In the genomic region with DNA sequence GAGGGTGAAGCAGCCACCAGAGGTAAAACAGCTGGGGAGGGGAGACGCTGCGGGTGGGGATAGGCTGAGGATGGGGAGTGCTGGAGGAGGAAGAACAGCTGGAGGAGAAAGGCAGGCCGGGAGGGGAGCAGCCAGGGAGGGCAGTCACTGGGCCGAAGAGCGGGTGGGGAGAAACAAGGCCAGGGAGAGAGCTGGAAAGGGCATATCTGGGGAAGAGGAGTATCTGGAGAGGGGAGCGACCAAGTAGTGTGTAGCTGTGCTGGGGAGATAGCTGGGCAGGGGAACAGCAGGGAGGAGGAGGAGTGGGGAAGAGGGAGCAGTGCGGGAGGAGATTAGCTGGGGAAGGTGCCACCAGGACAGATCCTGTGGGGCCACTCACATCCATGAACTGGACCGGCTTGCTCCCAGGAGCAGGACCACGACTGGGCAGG, we compare ENCODE assay signal across 11 cellular contexts. TPM values are rescaled to one million over a fixed set of nuclear protein-coding genes. Genes with fewer than 3 reads are reported as not detected.
DNase-seq lines count a peak whose midpoint lies in the region; ATAC-seq and TF ChIP-seq lines count a peak whose summit lies in the region.
"Had no signal": no experiment of that assay in that cellular context is flagged by ENCODE, and none has a peak within 500 bp of the region (broad histone marks: within the 10 kb centered on the region; RNA-seq: fewer than 3 reads in every experiment).

No MANE protein-coding gene starts in this region.

- peak overlapping the region in 1 of 2 experiments; percentile 41 for H3K4ac ChIP-seq in mesenchymal stem cell (ENCODE audit: low read depth in 1 of 2, low read length in 2 of 2)

- POLR2A ChIA-PET in CD4-positive, alpha-beta memory T cell (lab: Charles Lee; ENCODE audit: partially characterized antibody) = interaction anchor here (0.9 to 2.4 kb wide), 2 partner anchors 72 to 107 kb away, joined by 3 to 16 read pairs; partner anchors contain the start of genes RBM3 and TBC1D25

- H2BK15ac ChIP-seq in mesenchymal stem cell (ENCODE audit: low read depth, poor library complexity, severe bottlenecking) = no peak overlapping the region

- no peak overlapping the region for H4K91ac ChIP-seq in mesenchymal stem cell (ENCODE audit: low read length)

- peaks cover 12% of the 10 kb centered on the region for H3K4me1 ChIP-seq in CD4-positive, alpha-beta memory T cell (ENCODE audit: insufficient read depth, low read length)
- H3K4me1 ChIP-seq in KMS-11 (ENCODE audit: low read depth, poor library complexity, severe bottlenecking) (peaks cover 21% of the 10 kb centered on the region), body of pancreas (peaks cover 29% of the 10 kb centered on the region), mesenchymal stem cell (ENCODE audit: control insufficient read depth, insufficient read depth, low read depth, low read length) (peaks cover 16% of the 10 kb centered on the region)

- H3K27me3 ChIP-seq in CD4-positive, alpha-beta memory T cell (ENCODE audit: insufficient read depth, low read length) = no peaks in the 10 kb centered on the region
- H3K27me3 ChIP-seq in KMS-11 (ENCODE audit: insufficient read depth, low read depth) (no peaks in the 10 kb centered on the region), body of pancreas (no peaks in the 10 kb centered on the region), mesenchymal stem cell (ENCODE audit: control insufficient read depth in 1 of 2, insufficient read depth in 1 of 2, low read length in 2 of 2) (peaks cover 0 to 13% of the 10 kb centered on the region in 2 experiments)

- no peaks in the 10 kb centered on the region for H3K79me1 ChIP-seq in mesenchymal stem cell (replicated peaks; ENCODE audit: low read length, poor library complexity, severe bottlenecking)

- no peak overlapping the region for H2AFZ ChIP-seq in KMS-11 (ENCODE audit: low read depth)
- peak overlapping the region; percentile 27 for H2AFZ ChIP-seq in mesenchymal stem cell (ENCODE audit: low read depth, low read length)

- peak overlapping the region in 1 of 7 donors; percentile 74 for H3K27ac Mint-ChIP-seq in CD4-positive, alpha-beta memory T cell

- CTCF ChIA-PET in CD4-positive, alpha-beta memory T cell (lab: Charles Lee; ENCODE audit: partially characterized antibody) = interaction anchor here (4.2 kb wide), 1 partner anchor 384 kb away, joined by 34 read pairs; no protein-coding TSS in a partner anchor

- H3K27ac ChIP-seq in CD4-positive, alpha-beta memory T cell (ENCODE audit: low read depth, low read length) = no peak overlapping the region
- H3K27ac ChIP-seq in KMS-11 = peak overlapping the region; percentile 83
- H3K27ac ChIP-seq in body of pancreas = peak overlapping the region; percentile 58 to 82 (median 68)
- no peak overlapping the region for H3K27ac ChIP-seq in mesenchymal stem cell (ENCODE audit: low read length, poor library complexity, severe bottlenecking)

- H3K9me3 Mint-ChIP-seq in CD4-positive, alpha-beta memory T cell = no peaks in the 10 kb centered on the region

- TF ChIP-seq CTCF in KMS-11 (conservative IDR thresholded peaks at IDR 0.05; ENCODE audit: low read depth, low read length) = no peak
- no peak for TF ChIP-seq CTCF in body of pancreas (IDR thresholded peaks at IDR 0.05)

- H2BK5ac ChIP-seq in mesenchymal stem cell (ENCODE audit: low read depth, low read length, poor library complexity, severe bottlenecking) = no peak overlapping the region

- peak overlapping the region in 5 of 8 donors; percentile 15 to 92 (median 62) for H3K4me3 Mint-ChIP-seq in CD4-positive, alpha-beta memory T cell

- peaks cover 10 to 41% (median 22%) of the 10 kb centered on the region in 4 donors for H3K4me1 Mint-ChIP-seq in CD4-positive, alpha-beta memory T cell

- H3K79me2 ChIP-seq in KMS-11 (ENCODE audit: insufficient read depth, low read depth) = peaks cover 49% of the 10 kb centered on the region

- H3K9ac ChIP-seq in KMS-11 (peak overlapping the region; percentile 94), mesenchymal stem cell (ENCODE audit: low read length) (peak overlapping the region; percentile 68)

- 29 to 31% methylated on average over 8 to 9 of the region's 9 CpGs for WGBS in body of pancreas, 2 donors
- whole genome bisulfite sequencing in mesenchymal stem cell = 38% methylated on average over 6 of the region's 9 CpGs

- intact Hi-C loops in CD4-positive, alpha-beta memory T cell (cut with micrococcal nuclease) = no loop called here
- intact Hi-C loops in body of pancreas (cut with DNase I) = no loop called here

- no peak overlapping the region for H2BK120ac ChIP-seq in mesenchymal stem cell (ENCODE audit: low read depth, low read length)

- H3K14ac ChIP-seq in mesenchymal stem cell (ENCODE audit: low read length in 2 of 2) = peak overlapping the region in 1 of 2 experiments; percentile 28

- no peak overlapping the region for H2AK5ac ChIP-seq in mesenchymal stem cell (ENCODE audit: low read length, severe bottlenecking)

- peak overlapping the region; percentile 73; the same call in 1 of the 2 replicates for H3K4me2 ChIP-seq in KMS-11
- no peak overlapping the region for H3K4me2 ChIP-seq in mesenchymal stem cell (ENCODE audit: low read length, poor library complexity, severe bottlenecking)

- no peaks in the 10 kb centered on the region for H3K9me3 ChIP-seq in CD4-positive, alpha-beta memory T cell (ENCODE audit: control insufficient read depth in 1 of 2, low read length in 2 of 2)
- H3K9me3 ChIP-seq in body of pancreas = no peaks in the 10 kb centered on the region
- no peaks in the 10 kb centered on the region for H3K9me3 ChIP-seq in mesenchymal stem cell (ENCODE audit: control insufficient read depth, low read length)

- H3K18ac ChIP-seq in mesenchymal stem cell (ENCODE audit: low read depth in 1 of 2, low read length in 2 of 2) = peak overlapping the region in 1 of 2 experiments; percentile 24

- H3K27me3 Mint-ChIP-seq in CD4-positive, alpha-beta memory T cell = no peaks in the 10 kb centered on the region

- no peak overlapping the region for H4K8ac ChIP-seq in mesenchymal stem cell (ENCODE audit: low read length)

- DNase-seq in CD4-positive, alpha-beta memory T cell = no peak
- no peak for DNase-seq in body of pancreas
- no peak for DNase-seq in mesenchymal stem cell
- no peak for DNase-seq in LoVo (ENCODE audit: low spot score)
- DNase-seq: stimulated activated naive CD4-positive, alpha-beta T cell treated with Interleukin-2 at 50 U/mL for 16 hours had no signal

- no peak for ATAC-seq in body of pancreas
- ATAC-seq in GM21786 (IDR thresholded peaks at IDR 0.05; ENCODE audit: unreplicated experiment) = no peak
- ATAC-seq in HG02973 (IDR thresholded peaks at IDR 0.05; ENCODE audit: unreplicated experiment) = no peak
- ATAC-seq in GM21717 (IDR thresholded peaks at IDR 0.05; ENCODE audit: unreplicated experiment) = no peak

- no peaks in the 10 kb centered on the region for H3K36me3 ChIP-seq in CD4-positive, alpha-beta memory T cell (ENCODE audit: insufficient read depth, low read length)
- H3K36me3 ChIP-seq in KMS-11 (ENCODE audit: insufficient read depth) = no peaks in the 10 kb centered on the region
- no peaks in the 10 kb centered on the region for H3K36me3 ChIP-seq in body of pancreas (replicated peaks in 1 of 2; ENCODE audit: insufficient read depth in 1 of 2, low read depth in 2 of 2)
- no peaks in the 10 kb centered on the region for H3K36me3 ChIP-seq in mesenchymal stem cell (ENCODE audit: control insufficient read depth in 1 of 2, insufficient read depth in 2 of 2, low read depth in 1 of 2, low read length in 2 of 2)

- no peaks in the 10 kb centered on the region for H4K20me1 ChIP-seq in KMS-11 (ENCODE audit: insufficient read depth)

- TF ChIP-seq POLR2A in body of pancreas (IDR thresholded peaks at IDR 0.05) = no peak

- H3K23ac ChIP-seq in mesenchymal stem cell (ENCODE audit: low read length in 2 of 2) = no peak overlapping the region

- peak overlapping the region in 1 of 2 experiments; percentile 63 for H2BK12ac ChIP-seq in mesenchymal stem cell (ENCODE audit: low read length in 2 of 2)

- H3K4me3 ChIP-seq in CD4-positive, alpha-beta memory T cell (ENCODE audit: low read length in 2 of 2) = no peak overlapping the region
- H3K4me3 ChIP-seq in KMS-11 (IDR thresholded peaks at IDR 0.05; ENCODE audit: insufficient read depth, low read depth, low read length) (no peak overlapping the region), body of pancreas (peak overlapping the region; percentile 16 to 32), mesenchymal stem cell (ENCODE audit: insufficient read depth in 1 of 2, low read depth in 1 of 2, low read length in 2 of 2) (peak overlapping the region in 1 of 2 experiments; percentile 69)

- peaks cover 13 to 17% of the 10 kb centered on the region in 2 donors for H3K36me3 Mint-ChIP-seq in CD4-positive, alpha-beta memory T cell

RNA-seq across cellular contexts. Expression of gene SLC38A5, which starts 2.7 kb away (rescaled TPM):
- total RNA-seq in CD4-positive, alpha-beta memory T cell = 10 to 100 TPM; 18.4 to 22.2 TPM
- 10 to 100 TPM; 20.1 to 34.0 TPM for polyA plus RNA-seq in CD4-positive, alpha-beta memory T cell
- 100 to 1,000 TPM in 1 of 2 donors, 10 to 100 TPM in 1; 83.8 to 166 TPM for total RNA-seq in body of pancreas
- 12.1 TPM for polyA plus RNA-seq in mesenchymal stem cell (2013, experiment 1 of 2)
- polyA plus RNA-seq in mesenchymal stem cell (2013, experiment 2 of 2) = 12.8 TPM
- total RNA-seq: HT1080 had no signal

RNA-seq across cellular contexts. Expression of gene FTSJ1, which starts 8.7 kb away (rescaled TPM):
- 10 to 100 TPM; 48.1 to 54.1 TPM for total RNA-seq in CD4-positive, alpha-beta memory T cell
- polyA plus RNA-seq in CD4-positive, alpha-beta memory T cell = 10 to 100 TPM; 69.4 to 92.2 TPM
- total RNA-seq in body of pancreas = 10 to 100 TPM; 37.1 to 56.4 TPM
- polyA plus RNA-seq in mesenchymal stem cell (2013, experiment 1 of 2) = 52.9 TPM
- polyA plus RNA-seq in mesenchymal stem cell (2013, experiment 2 of 2) = 53.1 TPM

RNA-seq across cellular contexts. Expression of gene PORCN, which starts 41.4 kb away (rescaled TPM):
- 10 to 100 TPM; 15.3 to 15.4 TPM for total RNA-seq in CD4-positive, alpha-beta memory T cell
- polyA plus RNA-seq in CD4-positive, alpha-beta memory T cell = 10 to 100 TPM; 10.6 to 13.8 TPM
- 10 to 100 TPM in 1 of 2 donors, 1 to 10 TPM in 1; 6.2 to 22.7 TPM for total RNA-seq in body of pancreas
- 12.1 TPM for polyA plus RNA-seq in mesenchymal stem cell (2013, experiment 1 of 2)
- polyA plus RNA-seq in mesenchymal stem cell (2013, experiment 2 of 2) = 12.5 TPM

RNA-seq across cellular contexts. Expression of gene EBP, which starts 54.3 kb away (rescaled TPM):
- 10 to 100 TPM; 32.1 to 35.9 TPM for total RNA-seq in CD4-positive, alpha-beta memory T cell
- polyA plus RNA-seq in CD4-positive, alpha-beta memory T cell = 100 to 1,000 TPM in 1 of 2 donors, 10 to 100 TPM in 1; 80.5 to 130 TPM
- 10 to 100 TPM; 14.8 to 19.7 TPM for total RNA-seq in body of pancreas
- polyA plus RNA-seq in mesenchymal stem cell (2013, experiment 1 of 2) = 98.9 TPM
- polyA plus RNA-seq in mesenchymal stem cell (2013, experiment 2 of 2) = 97.3 TPM

RNA-seq across cellular contexts. Expression of gene SSX4B, which starts 55.6 kb away (rescaled TPM):
- total RNA-seq in CD4-positive, alpha-beta memory T cell = not detected
- not detected for polyA plus RNA-seq in CD4-positive, alpha-beta memory T cell
- not detected for total RNA-seq in body of pancreas
- not detected for polyA plus RNA-seq in mesenchymal stem cell (2013, experiment 1 of 2)
- polyA plus RNA-seq in mesenchymal stem cell (2013, experiment 2 of 2) = not detected
- total RNA-seq: frontal cortex had no signal

Comparison
In these comparisons a context has a peak if more than half of its experiments do, and no peak if none do; other contexts are left out.
1. H3K27ac ChIP-seq: peak in KMS-11 (single experiment) and body of pancreas (4 of 4); none in CD4-positive, alpha-beta memory T cell (single experiment) and mesenchymal stem cell (single experiment).
2. H3K4me3 ChIP-seq: peak in body of pancreas (2 of 2); none in CD4-positive, alpha-beta memory T cell (0 of 2) and KMS-11 (single experiment).